ENCODE assay signal across 14 cellular contexts in the genomic region with DNA sequence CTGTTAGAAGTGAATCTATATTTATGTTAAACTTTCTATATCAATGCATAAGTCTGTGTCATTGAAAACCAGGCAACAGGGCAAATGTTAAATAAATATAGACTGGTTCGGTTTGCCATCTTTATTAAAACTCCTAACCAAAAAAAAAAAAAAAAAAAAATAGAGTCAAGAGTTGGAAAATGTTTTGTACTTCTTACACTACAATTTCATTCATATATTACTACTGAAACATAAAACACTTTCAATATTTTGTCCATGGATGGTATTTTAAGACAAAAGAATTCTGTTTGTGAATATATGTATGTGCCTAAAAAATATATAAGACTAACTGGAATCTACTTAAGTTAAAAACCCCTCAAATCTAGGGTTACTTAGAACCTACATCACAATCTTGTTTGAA.
DNase-seq lines count a peak whose midpoint lies in the region; ATAC-seq, FAIRE-seq and TF ChIP-seq lines count a peak whose summit lies in the region.
"Had no signal": no experiment of that assay in that cellular context is flagged by ENCODE, and none has a peak within 500 bp of the region (broad histone marks: within the 10 kb centered on the region; RNA-seq: fewer than 3 reads in every experiment).

No MANE protein-coding gene starts in this region.

- no peaks in the 10 kb centered on the region for H3K9me3 Mint-ChIP-seq in nephron progenitor cell

- peaks cover 51% of the 10 kb centered on the region for H3K4me1 Mint-ChIP-seq in nephron progenitor cell

- peak overlapping the region; percentile 57 for H3K27ac Mint-ChIP-seq in nephron progenitor cell
- H3K27ac Mint-ChIP-seq: IgD-negative memory B cell had no signal

- no peak for TF ChIP-seq CTCF in nephron progenitor cell (IDR thresholded peaks at IDR 0.05)

- peak overlapping the region; percentile 96 for H3K4me3 Mint-ChIP-seq in nephron progenitor cell
- H3K4me3 Mint-ChIP-seq: IgD-negative memory B cell had no signal

- DNase-seq in NCI-H82 (lab: John Stamatoyannopoulos, UW) (peak; percentile 51), NCI-H82 treated with DMSO at 0.1 percent for 48 hours (lab: John Stamatoyannopoulos, UW; ENCODE audit: unreplicated experiment) (no peak), nephron progenitor cell (no peak), cortex of kidney (lab: John Stamatoyannopoulos, UW) (no peak), hippocampal formation (lab: John Stamatoyannopoulos, UW) (no peak)
- DNase-seq: Caco-2, HCEC 1CT, NCI-H1048, NCI-H187, NCI-H524 treated with DMSO at 0.1 percent for 48 hours, PC-3 had no signal

- FAIRE-seq in colon (lab: Jason Lieb, UNC), result peak; percentile 38

- no peaks in the 10 kb centered on the region for H3K27me3 Mint-ChIP-seq in nephron progenitor cell (ENCODE audit: low read depth, poor library complexity)

- peaks cover 1% of the 10 kb centered on the region for H3K36me3 Mint-ChIP-seq in nephron progenitor cell (ENCODE audit: low read depth)
- H3K36me3 Mint-ChIP-seq: IgD-negative memory B cell had no signal

- ATAC-seq in GM18868 (IDR thresholded peaks at IDR 0.05; ENCODE audit: unreplicated experiment), result no peak
- ATAC-seq: PC-3 had no signal
